37 cellular contexts compared by ENCODE assay signal in the genomic region with DNA sequence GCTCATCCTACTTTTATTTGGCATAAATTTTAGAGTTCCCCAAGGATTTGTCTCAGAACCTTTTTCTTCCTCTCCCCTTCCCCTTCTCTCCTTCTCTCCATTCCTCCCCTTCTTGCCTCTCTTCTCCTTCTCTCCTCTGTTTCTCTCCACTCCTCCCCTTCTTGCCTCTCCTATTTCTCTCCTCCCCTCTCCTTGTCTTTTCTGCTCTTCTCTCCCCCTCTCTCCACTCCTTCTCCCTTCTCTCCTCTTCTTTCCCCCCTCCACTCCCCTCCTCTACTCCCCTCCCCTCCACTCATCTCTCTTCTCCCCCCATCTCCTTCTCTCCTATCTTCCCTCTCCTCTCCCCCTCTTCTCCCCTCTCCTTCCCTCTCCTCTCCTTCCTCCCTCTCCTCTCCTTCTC.
DNase-seq lines count a peak whose midpoint lies in the region; ATAC-seq, FAIRE-seq and TF ChIP-seq lines count a peak whose summit lies in the region.
"Had no signal": no experiment of that assay in that cellular context is flagged by ENCODE, and none has a peak within 500 bp of the region (broad histone marks: within the 10 kb centered on the region; RNA-seq: fewer than 3 reads in every experiment).

No MANE protein-coding gene starts in this region.

- H3K36me3 Mint-ChIP-seq in dendritic cell treated with granulocyte-macrophage colony-stimulating factor and Interleukin-4, amounts not matched to agents 40 ng/mL and 50 ng/mL, for 4 days (ENCODE audit: low read depth) = no peaks in the 10 kb centered on the region
- H3K36me3 Mint-ChIP-seq in endodermal cell (ENCODE audit: low read depth) = no peaks in the 10 kb centered on the region
- H3K36me3 Mint-ChIP-seq in activated naive CD4-positive, alpha-beta T cell treated with anti-CD3 and anti-CD28 coated beads, Interleukin-2, amount 10 ng/mL, durations not matched to agents 7 days and 5 days = no peaks in the 10 kb centered on the region
- H3K36me3 Mint-ChIP-seq in activated CD4-positive, alpha-beta memory T cell treated with anti-CD3 and anti-CD28 coated beads, Interleukin-2, amount 10 ng/mL, durations not matched to agents 7 days and 5 days (ENCODE audit: low read depth) = no peaks in the 10 kb centered on the region
- H3K36me3 Mint-ChIP-seq: CD14-positive monocyte; CD4-positive, alpha-beta memory T cell; CD4-positive, CD25-positive, alpha-beta regulatory T cell; CD8-positive, alpha-beta memory T cell; CD8-positive, alpha-beta T cell had no signal

- H3K27ac Mint-ChIP-seq in dendritic cell treated with granulocyte-macrophage colony-stimulating factor and Interleukin-4, amounts not matched to agents 40 ng/mL and 50 ng/mL, for 4 days = peak overlapping the region; percentile 2
- H3K27ac Mint-ChIP-seq in endodermal cell = no peak overlapping the region
- H3K27ac Mint-ChIP-seq in activated naive CD4-positive, alpha-beta T cell treated with anti-CD3 and anti-CD28 coated beads, Interleukin-2, amount 10 ng/mL, durations not matched to agents 7 days and 5 days = no peak overlapping the region
- H3K27ac Mint-ChIP-seq in activated CD4-positive, alpha-beta memory T cell treated with anti-CD3 and anti-CD28 coated beads, Interleukin-2, amount 10 ng/mL, durations not matched to agents 7 days and 5 days = no peak overlapping the region
- H3K27ac Mint-ChIP-seq: B cell; CD4-positive, alpha-beta memory T cell; CD4-positive, alpha-beta T cell; CD4-positive, CD25-positive, alpha-beta regulatory T cell; CD8-positive, alpha-beta T cell had no signal

- H3K79me2 ChIP-seq in HepG2 (ENCODE audit: insufficient read depth, low read length) (no peaks in the 10 kb centered on the region), K562 (ENCODE audit: control insufficient read depth, insufficient read depth, low read length) (no peaks in the 10 kb centered on the region)

- H3K9ac ChIP-seq in HepG2 (ENCODE audit: insufficient read depth, low read depth, low read length) (no peak overlapping the region), K562 (ENCODE audit: insufficient read depth in 1 of 2, low read depth in 2 of 2, low read length in 2 of 2) (no peak overlapping the region), endodermal cell (ENCODE audit: extremely low read depth, low read length, poor library complexity, severe bottlenecking) (no peak overlapping the region)
- H3K9ac ChIP-seq: BLaER1; BLaER1 treated with 17β-estradiol and CSF1 and Interleukin-3, amounts not matched to agents 10 nM and 100 nM had no signal

- intact Hi-C loops in HepG2 (cut with micrococcal nuclease; ENCODE audit: unreplicated experiment) = no loop called here
- intact Hi-C loops in right lobe of liver (cut with DNase I) = no loop called here
- intact Hi-C loops in K562 (cut with micrococcal nuclease) = no loop called here
- intact Hi-C loops in dendritic cell treated with granulocyte-macrophage colony-stimulating factor and Interleukin-4, amounts not matched to agents 40 ng/mL and 50 ng/mL, for 4 days (cut with micrococcal nuclease) = no loop called here

- no peak for FAIRE-seq in HepG2 (lab: Jason Lieb, UNC)
- no peak for FAIRE-seq in K562 (lab: Jason Lieb, UNC)
- FAIRE-seq: A204.1, A549, D721Med had no signal

- TF ChIP-seq EP300 in HepG2 (IDR thresholded peaks at IDR 0.05; ENCODE audit: low read depth in 2 of 2, low read length in 2 of 2) (no peak), HepG2 (CRISPR knock-in tag; IDR thresholded peaks at IDR 0.05; ENCODE audit: borderline replicate concordance) (no peak), K562 (IDR thresholded peaks at IDR 0.05; ENCODE audit: low read length) (no peak)

- H2AFZ ChIP-seq in HepG2 (ENCODE audit: low read length) (no peak overlapping the region), K562 (ENCODE audit: low read depth, low read length) (no peak overlapping the region)

- POLR2A ChIA-PET in HepG2 (lab: Yijun Ruan, JAX) (no interaction called here), K562 (lab: Yijun Ruan, JAX) (interaction anchor here (0.6 to 1.5 kb wide), 3 partner anchors 16 to 125 kb away, joined by 3 to 6 read pairs (median 3); no protein-coding TSS in a partner anchor)
- POLR2A ChIA-PET in activated CD4-positive, alpha-beta memory T cell treated with anti-CD3 and anti-CD28 coated beads, Interleukin-2, amount 10 ng/mL, durations not matched to agents 7 days and 5 days (lab: Charles Lee) = no interaction called here

- no peak overlapping the region for H3K4me3 ChIP-seq in HepG2 (replicated peaks in 1 of 3; ENCODE audit: insufficient read depth in 1 of 3, low read depth in 2 of 3, low read length in 3 of 3)
- no peak overlapping the region for H3K4me3 ChIP-seq in right lobe of liver
- no peak overlapping the region for H3K4me3 ChIP-seq in K562
- peak overlapping the region; percentile 30 for H3K4me3 ChIP-seq in endodermal cell (ENCODE audit: low read length)
- H3K4me3 ChIP-seq: A549; BLaER1; BLaER1 treated with 17β-estradiol and CSF1 and Interleukin-3, amounts not matched to agents 10 nM and 100 nM had no signal

- H3K4me2 ChIP-seq in HepG2 (ENCODE audit: low read depth, low read length) = no peak overlapping the region
- no peak overlapping the region for H3K4me2 ChIP-seq in K562 (ENCODE audit: insufficient read depth, low read length)
- H3K4me2 ChIP-seq: A549; BLaER1; BLaER1 treated with 17β-estradiol and CSF1 and Interleukin-3, amounts not matched to agents 10 nM and 100 nM had no signal

- TF ChIP-seq RAD21 in HepG2 (CRISPR knock-in tag; IDR thresholded peaks at IDR 0.05) = no peak
- TF ChIP-seq RAD21 in K562 (CRISPR knock-in tag; conservative IDR thresholded peaks at IDR 0.05 in 1 of 2, IDR thresholded peaks at IDR 0.05 in 1 of 2) = no peak

- in situ Hi-C loops in HepG2 (cut with HindIII; ENCODE audit: extremely low pct_ligation_motif_present, low pct_unique_long_range_greater_than_20kb) = no loop called here
- in situ Hi-C loops in K562 (cut with MboI) = no loop called here

- H3K9me3 ChIP-seq in HepG2 (ENCODE audit: low read length) = no peaks in the 10 kb centered on the region
- H3K9me3 ChIP-seq in right lobe of liver = no peaks in the 10 kb centered on the region
- H3K9me3 ChIP-seq in K562 (replicated peaks; ENCODE audit: control insufficient read depth, insufficient read depth, low read depth, low read length) = no peaks in the 10 kb centered on the region; the same call in 1 of the 2 replicates
- peaks cover 19% of the 10 kb centered on the region for H3K9me3 ChIP-seq in endodermal cell (ENCODE audit: control insufficient read depth, low read length)
- H3K9me3 ChIP-seq: A549, BE2C, BLaER1, Caco-2 had no signal

- H3K27ac ChIP-seq in HepG2 (ENCODE audit: extremely low read length, insufficient read depth, low read length) = no peak overlapping the region
- H3K27ac ChIP-seq in right lobe of liver = no peak overlapping the region
- no peak overlapping the region for H3K27ac ChIP-seq in K562 (ENCODE audit: extremely low read depth, low read depth, low read length)
- H3K27ac ChIP-seq in endodermal cell (ENCODE audit: low read depth, low read length) = no peak overlapping the region
- H3K27ac ChIP-seq: 22Rv1; A549; BLaER1; BLaER1 treated with 17β-estradiol and CSF1 and Interleukin-3, amounts not matched to agents 10 nM and 100 nM; C4-2B had no signal

- no peaks in the 10 kb centered on the region for H3K4me1 ChIP-seq in HepG2 (ENCODE audit: insufficient read depth, low read length)
- H3K4me1 ChIP-seq in right lobe of liver = peaks cover 0 to 9% (median 0%) of the 10 kb centered on the region in 4 donors
- no peaks in the 10 kb centered on the region for H3K4me1 ChIP-seq in K562 (replicated peaks in 1 of 2; ENCODE audit: control insufficient read depth in 2 of 2, insufficient read depth in 2 of 2, low read length in 2 of 2)
- no peaks in the 10 kb centered on the region for H3K4me1 ChIP-seq in endodermal cell (ENCODE audit: control insufficient read depth, insufficient read depth, low read length)
- H3K4me1 ChIP-seq: A549, BE2C, BLaER1, Caco-2 had no signal

- no peaks in the 10 kb centered on the region for H3K9me1 ChIP-seq in K562 (ENCODE audit: control insufficient read depth, insufficient read depth, low read length)

- H3K4me3 Mint-ChIP-seq in dendritic cell treated with granulocyte-macrophage colony-stimulating factor and Interleukin-4, amounts not matched to agents 40 ng/mL and 50 ng/mL, for 4 days = no peak overlapping the region
- H3K4me3 Mint-ChIP-seq in endodermal cell = no peak overlapping the region
- H3K4me3 Mint-ChIP-seq in activated naive CD4-positive, alpha-beta T cell treated with anti-CD3 and anti-CD28 coated beads, Interleukin-2, amount 10 ng/mL, durations not matched to agents 7 days and 5 days = no peak overlapping the region
- no peak overlapping the region for H3K4me3 Mint-ChIP-seq in activated CD4-positive, alpha-beta memory T cell treated with anti-CD3 and anti-CD28 coated beads, Interleukin-2, amount 10 ng/mL, durations not matched to agents 7 days and 5 days
- H3K4me3 Mint-ChIP-seq: B cell; CD14-positive monocyte; CD4-positive, alpha-beta memory T cell; CD4-positive, alpha-beta T cell; CD4-positive, CD25-positive, alpha-beta regulatory T cell; CD8-positive, alpha-beta memory T cell; CD8-positive, alpha-beta T cell had no signal

- peaks cover 13% of the 10 kb centered on the region for H3K27me3 Mint-ChIP-seq in dendritic cell treated with granulocyte-macrophage colony-stimulating factor and Interleukin-4, amounts not matched to agents 40 ng/mL and 50 ng/mL, for 4 days
- H3K27me3 Mint-ChIP-seq in endodermal cell (ENCODE audit: insufficient read depth) = no peaks in the 10 kb centered on the region
- H3K27me3 Mint-ChIP-seq in activated naive CD4-positive, alpha-beta T cell treated with anti-CD3 and anti-CD28 coated beads, Interleukin-2, amount 10 ng/mL, durations not matched to agents 7 days and 5 days = peaks cover 10% of the 10 kb centered on the region
- H3K27me3 Mint-ChIP-seq in activated CD4-positive, alpha-beta memory T cell treated with anti-CD3 and anti-CD28 coated beads, Interleukin-2, amount 10 ng/mL, durations not matched to agents 7 days and 5 days = peaks cover 20% of the 10 kb centered on the region

- H4K20me1 ChIP-seq in HepG2 (ENCODE audit: insufficient read depth, low read length) = no peaks in the 10 kb centered on the region
- no peaks in the 10 kb centered on the region for H4K20me1 ChIP-seq in K562 (replicated peaks; ENCODE audit: control insufficient read depth, insufficient read depth, low read length)
- H4K20me1 ChIP-seq: BLaER1; BLaER1 treated with 17β-estradiol and CSF1 and Interleukin-3, amounts not matched to agents 10 nM and 100 nM had no signal

- CTCF ChIA-PET in HepG2 (lab: Yijun Ruan, JAX; ENCODE audit: low intra/inter-chr PET ratio, low total read pairs) (no interaction called here), K562 (lab: Yijun Ruan, JAX; ENCODE audit: low intra/inter-chr PET ratio) (no interaction called here)
- CTCF ChIA-PET in activated naive CD4-positive, alpha-beta T cell treated with anti-CD3 and anti-CD28 coated beads, Interleukin-2, amount 10 ng/mL, durations not matched to agents 7 days and 5 days (lab: Charles Lee) = no interaction called here
- CTCF ChIA-PET in activated CD4-positive, alpha-beta memory T cell treated with anti-CD3 and anti-CD28 coated beads, Interleukin-2, amount 10 ng/mL, durations not matched to agents 7 days and 5 days (lab: Charles Lee) = no interaction called here

- peaks cover 5% of the 10 kb centered on the region for H3K4me1 Mint-ChIP-seq in dendritic cell treated with granulocyte-macrophage colony-stimulating factor and Interleukin-4, amounts not matched to agents 40 ng/mL and 50 ng/mL, for 4 days (ENCODE audit: low read depth)
- peaks cover 10% of the 10 kb centered on the region for H3K4me1 Mint-ChIP-seq in endodermal cell
- H3K4me1 Mint-ChIP-seq in activated naive CD4-positive, alpha-beta T cell treated with anti-CD3 and anti-CD28 coated beads, Interleukin-2, amount 10 ng/mL, durations not matched to agents 7 days and 5 days = no peaks in the 10 kb centered on the region
- no peaks in the 10 kb centered on the region for H3K4me1 Mint-ChIP-seq in activated CD4-positive, alpha-beta memory T cell treated with anti-CD3 and anti-CD28 coated beads, Interleukin-2, amount 10 ng/mL, durations not matched to agents 7 days and 5 days
- H3K4me1 Mint-ChIP-seq: B cell; CD8-positive, alpha-beta memory T cell had no signal

- H3K36me3 ChIP-seq in HepG2 (replicated peaks in 1 of 2; ENCODE audit: control insufficient read depth in 1 of 2, insufficient read depth in 2 of 2, low read length in 2 of 2) (no peaks in the 10 kb centered on the region), right lobe of liver (no peaks in the 10 kb centered on the region), K562 (ENCODE audit: control insufficient read depth, insufficient read depth, low read length) (no peaks in the 10 kb centered on the region), endodermal cell (ENCODE audit: control insufficient read depth, insufficient read depth, low read length) (no peaks in the 10 kb centered on the region)
- H3K36me3 ChIP-seq: BE2C; BLaER1; BLaER1 treated with 17β-estradiol and CSF1 and Interleukin-3, amounts not matched to agents 10 nM and 100 nM had no signal

- TF ChIP-seq CTCF in HepG2 (CRISPR knock-in tag; IDR thresholded peaks at IDR 0.05) (no peak), right lobe of liver (IDR thresholded peaks at IDR 0.05) (no peak), K562 (IDR thresholded peaks at IDR 0.05 in 2 of 3, conservative IDR thresholded peaks at IDR 0.05 in 1 of 3; ENCODE audit: insufficient read depth in 2 of 3, low read depth in 1 of 3, low read length in 3 of 3) (no peak), endodermal cell (conservative IDR thresholded peaks at IDR 0.05) (no peak)

- no peak for ATAC-seq in HepG2
- no peak for ATAC-seq in right lobe of liver
- no peak for ATAC-seq in K562
- ATAC-seq: A549; CD8-positive, alpha-beta T cell had no signal

- H3K27me3 ChIP-seq in HepG2 (ENCODE audit: control insufficient read depth in 1 of 2, insufficient read depth in 2 of 2, low read length in 2 of 2) = peaks cover 0 to 8% of the 10 kb centered on the region in 2 experiments; a peak in 3 of 5 replicates
- no peaks in the 10 kb centered on the region for H3K27me3 ChIP-seq in right lobe of liver
- no peaks in the 10 kb centered on the region; a peak in 1 of 5 replicates for H3K27me3 ChIP-seq in K562 (ENCODE audit: control insufficient read depth in 2 of 2, insufficient read depth in 2 of 2, low read length in 2 of 2)
- no peaks in the 10 kb centered on the region for H3K27me3 ChIP-seq in endodermal cell (ENCODE audit: control insufficient read depth, insufficient read depth, low read length, poor library complexity, severe bottlenecking)
- H3K27me3 ChIP-seq: BLaER1; BLaER1 treated with 17β-estradiol and CSF1 and Interleukin-3, amounts not matched to agents 10 nM and 100 nM had no signal

- DNase-seq in HepG2 (ENCODE audit: low spot score) (no peak), right lobe of liver (no peak), K562 (ENCODE audit: extremely low read depth in 1 of 4, low spot score in 3 of 4) (no peak), endodermal cell (no peak), D341Med (ENCODE audit: low spot score) (no peak)
- no peak for DNase-seq in activated naive CD4-positive, alpha-beta T cell treated with anti-CD3 and anti-CD28 coated beads, Interleukin-2, amount 10 ng/mL, durations not matched to agents 7 days and 5 days
- DNase-seq in activated CD4-positive, alpha-beta memory T cell treated with anti-CD3 and anti-CD28 coated beads, Interleukin-2, amount 10 ng/mL, durations not matched to agents 7 days and 5 days = no peak
- DNase-seq: 8988T; ACHN; AML-193; BE2C; C1 segment of cervical spinal cord; Caco-2; Calu3; CD4-positive, alpha-beta memory T cell; CD4-positive, alpha-beta T cell; CD4-positive, CD25-positive, alpha-beta regulatory T cell; CD8-positive, alpha-beta memory T cell; CD8-positive, alpha-beta T cell; COR-L47; DMS 273 treated with DMSO at 0.1 percent for 48 hours; DMS153; DMS53; DMS79; DMS79 treated with DMSO at 0.1 percent for 48 hours; DND-41; EL had no signal

- H3K9me3 Mint-ChIP-seq in dendritic cell treated with granulocyte-macrophage colony-stimulating factor and Interleukin-4, amounts not matched to agents 40 ng/mL and 50 ng/mL, for 4 days = no peaks in the 10 kb centered on the region
- peaks cover 8% of the 10 kb centered on the region for H3K9me3 Mint-ChIP-seq in endodermal cell
- H3K9me3 Mint-ChIP-seq in activated naive CD4-positive, alpha-beta T cell treated with anti-CD3 and anti-CD28 coated beads, Interleukin-2, amount 10 ng/mL, durations not matched to agents 7 days and 5 days = no peaks in the 10 kb centered on the region
- H3K9me3 Mint-ChIP-seq in activated CD4-positive, alpha-beta memory T cell treated with anti-CD3 and anti-CD28 coated beads, Interleukin-2, amount 10 ng/mL, durations not matched to agents 7 days and 5 days = no peaks in the 10 kb centered on the region
- H3K9me3 Mint-ChIP-seq: CD4-positive, alpha-beta memory T cell; CD4-positive, alpha-beta T cell; CD8-positive, alpha-beta memory T cell; CD8-positive, alpha-beta T cell had no signal

- BruUV-seq in HepG2 (replicated peaks; lab: Mats Ljungman, UMichigan) (no TSS peak), K562 (replicated peaks; lab: Mats Ljungman, UMichigan) (no TSS peak)

- TF ChIP-seq POLR2A in HepG2 (IDR thresholded peaks at IDR 0.05; ENCODE audit: insufficient read depth in 1 of 2, low read depth in 2 of 2, low read length in 2 of 2) (no peak), right lobe of liver (IDR thresholded peaks at IDR 0.05) (no peak), K562 (conservative IDR thresholded peaks at IDR 0.05) (no peak)
